15 cellular contexts compared by ENCODE assay signal in genomic region chr6:167565884-167566491, GRCh38.
DNase-seq lines count a peak whose midpoint lies in the region; ATAC-seq, FAIRE-seq and TF ChIP-seq lines count a peak whose summit lies in the region.
"Had no signal": no experiment of that assay in that cellular context is flagged by ENCODE, and none has a peak within 500 bp of the region (broad histone marks: within the 10 kb centered on the region; RNA-seq: fewer than 3 reads in every experiment).

No MANE protein-coding gene starts in this region.

- no peak overlapping the region for H3K4ac ChIP-seq in mesendoderm (ENCODE audit: low read depth, low read length)

- TF ChIP-seq POLR2A in upper lobe of left lung (IDR thresholded peaks at IDR 0.05), result no peak
- TF ChIP-seq POLR2A in GM12891 (IDR thresholded peaks at IDR 0.05; ENCODE audit: low read depth, low read length), result no peak

- H3K27ac ChIP-seq in SJSA1 (peak overlapping the region; percentile 85), cardiac muscle cell (peak overlapping the region; percentile 45), mesendoderm (ENCODE audit: low read depth, low read length) (no peak overlapping the region), upper lobe of left lung (peak overlapping the region; percentile 52 to 74 (median 62))

- peak; percentile 68 to 76 for ATAC-seq in upper lobe of left lung (ENCODE audit: low FRiP score in 2 of 2)
- ATAC-seq: effector memory CD8-positive, alpha-beta T cell had no signal

- H3K27me3 ChIP-seq in SJSA1 (replicated peaks) (no peaks in the 10 kb centered on the region), cardiac muscle cell (no peaks in the 10 kb centered on the region), mesendoderm (ENCODE audit: insufficient read depth, low read length, poor library complexity) (no peaks in the 10 kb centered on the region), upper lobe of left lung (no peaks in the 10 kb centered on the region)

- H3K4me1 ChIP-seq in SJSA1 (replicated peaks), result peaks cover 47% of the 10 kb centered on the region
- peaks cover 7% of the 10 kb centered on the region for H3K4me1 ChIP-seq in cardiac muscle cell (ENCODE audit: low read depth)
- no peaks in the 10 kb centered on the region for H3K4me1 ChIP-seq in mesendoderm (ENCODE audit: control insufficient read depth, low read depth, low read length)
- peaks cover 7 to 21% (median 19%) of the 10 kb centered on the region in 4 donors for H3K4me1 ChIP-seq in upper lobe of left lung

- no peaks in the 10 kb centered on the region for H3K9me3 ChIP-seq in SJSA1 (replicated peaks)
- no peaks in the 10 kb centered on the region for H3K9me3 ChIP-seq in cardiac muscle cell (ENCODE audit: low read depth)
- H3K9me3 ChIP-seq in upper lobe of left lung, result no peaks in the 10 kb centered on the region

- peak; percentile 99 for DNase-seq in SJSA1 (ENCODE audit: low read depth in 1 of 2, low spot score in 2 of 2)
- DNase-seq in cardiac muscle cell (ENCODE audit: low read depth in 1 of 2, low spot score in 1 of 2), result peak; percentile 80 to 84
- DNase-seq in mesendoderm, result peak; percentile 62
- peak in 1 of 2 donors; percentile 49 for DNase-seq in upper lobe of left lung
- DNase-seq in GM12891 (ENCODE audit: insufficient read length, low spot score), result no peak
- no peak for DNase-seq in germinal center (ENCODE audit: low spot score)
- DNase-seq in NOMO-1 (lab: John Stamatoyannopoulos, UW; ENCODE audit: unreplicated experiment in 2 of 2), result no peak
- DNase-seq in A172 (ENCODE audit: low spot score), result no peak
- DNase-seq: activated T-cell treated with anti-CD3 and anti-CD28 coated beads for 4 hours; anterior cingulate cortex; effector memory CD8-positive, alpha-beta T cell; midbrain; NCI-H524; SHP77; substantia nigra had no signal

- 0 out of 2 replicates have a peak, but pooled peaks cover 6% of the 10 kb centered on the region for H3K36me3 ChIP-seq in SJSA1
- H3K36me3 ChIP-seq in cardiac muscle cell, result no peaks in the 10 kb centered on the region
- H3K36me3 ChIP-seq in mesendoderm (ENCODE audit: control insufficient read depth, insufficient read depth, low read length), result no peaks in the 10 kb centered on the region
- H3K36me3 ChIP-seq in upper lobe of left lung, result no peaks in the 10 kb centered on the region

- TF ChIP-seq CTCF in cardiac muscle cell (IDR thresholded peaks at IDR 0.05; ENCODE audit: low read depth, low read length) (no peak), upper lobe of left lung (IDR thresholded peaks at IDR 0.05) (no peak)

- H2AK5ac ChIP-seq in mesendoderm (ENCODE audit: low read length), result no peak overlapping the region

- H3K79me2 ChIP-seq in mesendoderm (ENCODE audit: control insufficient read depth, insufficient read depth, low read length), result no peaks in the 10 kb centered on the region

- no peak overlapping the region for H2BK5ac ChIP-seq in mesendoderm (ENCODE audit: low read length)

- H3K9ac ChIP-seq in mesendoderm (ENCODE audit: low read length), result no peak overlapping the region

- H3K4me2 ChIP-seq in mesendoderm (ENCODE audit: low read length), result no peak overlapping the region

- no peak overlapping the region for H4K8ac ChIP-seq in mesendoderm (ENCODE audit: low read depth, low read length)

- TF ChIP-seq EP300 in upper lobe of left lung (IDR thresholded peaks at IDR 0.05), result peak in 2 of 4 donors; percentile 79 to 89

- H2BK120ac ChIP-seq in mesendoderm (ENCODE audit: low read depth, low read length), result no peak overlapping the region

- H4K5ac ChIP-seq in mesendoderm (ENCODE audit: low read length), result no peak overlapping the region

- no CpG with 5 or more reads among the region's 16 CpGs for WGBS in mesendoderm (ENCODE audit: extremely low coverage, insufficient coverage, low lambda C conversion rate)
- 57 to 73% methylated on average over 16 of the region's 16 CpGs for WGBS in upper lobe of left lung, 2 donors

- no peak overlapping the region for H2BK15ac ChIP-seq in mesendoderm (replicated peaks; ENCODE audit: low read depth)

- no peak overlapping the region for H3K18ac ChIP-seq in mesendoderm (ENCODE audit: low read length)

- no peak overlapping the region for H3K56ac ChIP-seq in mesendoderm (ENCODE audit: low read length)

- H3K79me1 ChIP-seq in mesendoderm (ENCODE audit: low read length), result no peaks in the 10 kb centered on the region

- H3K4me3 ChIP-seq in SJSA1, result no peak overlapping the region
- H3K4me3 ChIP-seq in cardiac muscle cell, result no peak overlapping the region
- no peak overlapping the region for H3K4me3 ChIP-seq in mesendoderm (ENCODE audit: low read length)
- H3K4me3 ChIP-seq in upper lobe of left lung, result peak overlapping the region; percentile 4 to 38 (median 22)

- no peak for FAIRE-seq in GM12891 (lab: Jason Lieb, UNC)

- no peak overlapping the region for H3K23ac ChIP-seq in mesendoderm (ENCODE audit: low read length)

TF ChIP-seq in GM12891, 5 proteins besides CTCF, POLR2A, EP300 and RAD21:
- TF ChIP-seq PAX5 (IDR thresholded peaks at IDR 0.05; ENCODE audit: insufficient read depth, low read length, severe bottlenecking), result no peak
- TF ChIP-seq TAF1 (IDR thresholded peaks at IDR 0.05; ENCODE audit: low read depth, low read length), result no peak
- TF ChIP-seq POLR2AphosphoS5 (IDR thresholded peaks at IDR 0.05; ENCODE audit: low read depth, low read length), result no peak
- no peak for TF ChIP-seq SPI1 (IDR thresholded peaks at IDR 0.05; ENCODE audit: low read depth, low read length)
- TF ChIP-seq POU2F2 (IDR thresholded peaks at IDR 0.05; ENCODE audit: low read depth, low read length), result no peak

Comparison
In these comparisons a context has a peak if more than half of its experiments do, and no peak if none do; other contexts are left out.
1. DNase-seq: peak in SJSA1 (2 of 2), cardiac muscle cell (2 of 2) and mesendoderm (single experiment); none in GM12891 (single experiment), germinal center (single experiment), NOMO-1 (0 of 2) and A172 (single experiment).
2. H3K4me3 ChIP-seq: peak in upper lobe of left lung (4 of 4); none in SJSA1 (single experiment), cardiac muscle cell (single experiment) and mesendoderm (single experiment).